Comparison of ENCODE assay signal across 9 cellular contexts in the genomic region with DNA sequence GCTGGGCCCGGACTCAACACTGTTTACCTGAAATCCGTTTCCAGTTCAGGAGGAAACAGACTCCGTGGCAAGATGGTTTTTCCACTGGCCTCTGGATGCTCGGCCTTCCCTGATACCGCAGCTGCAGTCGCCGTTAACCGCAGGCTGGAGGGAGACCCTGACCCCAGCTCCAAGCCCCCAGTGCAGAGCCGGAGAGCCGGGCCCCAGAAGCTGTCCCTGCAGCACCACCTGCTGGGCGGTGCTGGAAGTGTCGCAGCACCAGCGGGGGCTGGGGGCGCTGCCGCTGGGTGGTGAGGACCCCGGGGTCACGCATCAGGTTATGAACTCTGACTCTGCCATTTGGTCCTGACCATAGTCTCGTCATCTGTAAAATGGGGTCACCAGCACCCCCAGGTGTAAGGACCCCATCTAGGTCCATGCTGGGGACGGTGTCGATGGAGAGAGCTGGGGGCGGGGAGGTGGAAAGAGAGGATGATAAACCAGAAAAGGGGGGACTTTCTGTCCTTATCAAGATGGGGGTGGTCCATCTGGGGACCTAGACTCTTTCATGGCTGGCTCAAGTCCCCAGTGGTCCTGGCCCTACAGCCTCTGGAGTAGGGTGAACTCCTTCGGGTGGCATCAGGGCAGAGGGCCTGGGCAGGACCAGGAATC. TPM values are rescaled to one million over a fixed set of nuclear protein-coding genes. Genes with fewer than 3 reads are reported as not detected.
DNase-seq lines count a peak whose midpoint lies in the region; ATAC-seq and TF ChIP-seq lines count a peak whose summit lies in the region.
"Had no signal": no experiment of that assay in that cellular context is flagged by ENCODE, and none has a peak within 500 bp of the region (broad histone marks: within the 10 kb centered on the region; RNA-seq: fewer than 3 reads in every experiment).

No MANE protein-coding gene starts in this region.

- no peak overlapping the region for H3K4me3 Mint-ChIP-seq in CD8-positive, alpha-beta T cell
- H3K4me3 Mint-ChIP-seq in activated T-cell treated with anti-CD3 and anti-CD28 coated beads, Interleukin-2, amount 50 U/mL, for 4 hours: no peak overlapping the region

- ATAC-seq in CD8-positive, alpha-beta T cell: peak; percentile 51
- ATAC-seq in activated T-cell treated with anti-CD3 and anti-CD28 coated beads, Interleukin-2, amount 50 U/mL, for 4 hours: peak in 1 of 2 donors; percentile 43
- ATAC-seq in Right ventricle myocardium superior (ENCODE audit: poor library complexity) (peak; percentile 69), HG03280 (IDR thresholded peaks at IDR 0.05; ENCODE audit: unreplicated experiment) (no peak)

- peak; percentile 91 for TF ChIP-seq RAD21 in Ishikawa (IDR thresholded peaks at IDR 0.05; ENCODE audit: low read depth)

- no peak overlapping the region for H3K27ac Mint-ChIP-seq in CD8-positive, alpha-beta T cell

- H3K9me3 ChIP-seq in CD8-positive, alpha-beta T cell (ENCODE audit: low read length): peaks cover 6% of the 10 kb centered on the region

- peaks cover 8% of the 10 kb centered on the region for H3K9me3 Mint-ChIP-seq in CD8-positive, alpha-beta T cell
- H3K9me3 Mint-ChIP-seq in activated T-cell treated with anti-CD3 and anti-CD28 coated beads, Interleukin-2, amount 50 U/mL, for 4 hours: peaks cover 12% of the 10 kb centered on the region

- peak; percentile 77 for TF ChIP-seq CTCF in CD8-positive, alpha-beta T cell (IDR thresholded peaks at IDR 0.05)

- H3K4me3 ChIP-seq in CD8-positive, alpha-beta T cell (ENCODE audit: low read depth, low read length): no peak overlapping the region

- CTCF ChIA-PET in CD8-positive, alpha-beta T cell (lab: Charles Lee): interaction anchor here (1.3 to 4.1 kb wide), 3 partner anchors 72 to 163 kb away, joined by 4 to 61 read pairs (median 14); no protein-coding TSS in a partner anchor

- intact Hi-C loops in CD8-positive, alpha-beta T cell (cut with DNase I, micrococcal nuclease): loop anchor here in 1 of 2 experiments (1.0 to 5.0 kb wide), 4 partner anchors 73 to 325 kb away; no protein-coding TSS in a partner anchor
- intact Hi-C loops in Right ventricle myocardium superior (cut with DNase I): loop anchor here (1.0 kb wide), 1 partner anchor 73 kb away; no protein-coding TSS in a partner anchor

- H3K36me3 ChIP-seq in CD8-positive, alpha-beta T cell (ENCODE audit: insufficient read depth, low read length): no peaks in the 10 kb centered on the region

- no peaks in the 10 kb centered on the region for H3K36me3 Mint-ChIP-seq in CD8-positive, alpha-beta T cell
- no peaks in the 10 kb centered on the region for H3K36me3 Mint-ChIP-seq in activated T-cell treated with anti-CD3 and anti-CD28 coated beads, Interleukin-2, amount 50 U/mL, for 4 hours (ENCODE audit: insufficient read depth)

- H3K27me3 ChIP-seq in CD8-positive, alpha-beta T cell (ENCODE audit: insufficient read depth, low read length): no peaks in the 10 kb centered on the region

- peak in 5 of 7 experiments; percentile 6 to 58 (median 26) for DNase-seq in CD8-positive, alpha-beta T cell
- peak; percentile 27 for DNase-seq in activated T-cell treated with anti-CD3 and anti-CD28 coated beads, Interleukin-2, amount 50 U/mL, for 4 hours
- no peak for DNase-seq in Right ventricle myocardium superior
- DNase-seq in stimulated activated CD4-positive, alpha-beta T cell treated with anti-CD3 and anti-CD28 coated beads, Interleukin-2, amount 100 ng/mL, for 4 hours (ENCODE audit: low read depth): peak; percentile 9
- DNase-seq in RPMI8226: no peak
- DNase-seq in H4 (ENCODE audit: low spot score): no peak

- H3K27me3 Mint-ChIP-seq in CD8-positive, alpha-beta T cell (ENCODE audit: low read depth): peaks cover 14% of the 10 kb centered on the region
- H3K27me3 Mint-ChIP-seq in activated T-cell treated with anti-CD3 and anti-CD28 coated beads, Interleukin-2, amount 50 U/mL, for 4 hours (ENCODE audit: low read depth): peaks cover 27% of the 10 kb centered on the region

- POLR2A ChIA-PET in CD8-positive, alpha-beta T cell (lab: Charles Lee): no interaction called here

- no peak overlapping the region for H3K27ac ChIP-seq in CD8-positive, alpha-beta T cell (ENCODE audit: low read depth, low read length)
- H3K27ac ChIP-seq: epithelial cell of prostate had no signal

- H3K4me1 Mint-ChIP-seq in CD8-positive, alpha-beta T cell (ENCODE audit: low read depth): peaks cover 3% of the 10 kb centered on the region
- H3K4me1 Mint-ChIP-seq in activated T-cell treated with anti-CD3 and anti-CD28 coated beads, Interleukin-2, amount 50 U/mL, for 4 hours (ENCODE audit: low read depth): no peaks in the 10 kb centered on the region

- no peak for TF ChIP-seq EP300 in Ishikawa (IDR thresholded peaks at IDR 0.05; ENCODE audit: borderline replicate concordance)

- no peaks in the 10 kb centered on the region for H3K4me1 ChIP-seq in CD8-positive, alpha-beta T cell (ENCODE audit: insufficient read depth, low read length)

TF ChIP-seq in Ishikawa, 13 proteins besides CTCF, POLR2A, EP300 and RAD21:
- TF ChIP-seq FOXM1 (IDR thresholded peaks at IDR 0.05; ENCODE audit: borderline replicate concordance, low read depth): no peak
- TF ChIP-seq, protein P1, sequence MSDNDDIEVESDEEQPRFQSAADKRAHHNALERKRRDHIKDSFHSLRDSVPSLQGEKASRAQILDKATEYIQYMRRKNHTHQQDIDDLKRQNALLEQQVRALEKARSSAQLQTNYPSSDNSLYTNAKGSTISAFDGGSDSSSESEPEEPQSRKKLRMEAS (IDR thresholded peaks at IDR 0.05): no peak
- no peak for TF ChIP-seq NFIC (IDR thresholded peaks at IDR 0.05)
- TF ChIP-seq ZBTB7A (IDR thresholded peaks at IDR 0.05; ENCODE audit: low read depth): peak; percentile 95
- no peak for TF ChIP-seq TAF1 (IDR thresholded peaks at IDR 0.05; ENCODE audit: low read depth)
- no peak for TF ChIP-seq EGR1 (IDR thresholded peaks at IDR 0.05)
- no peak for TF ChIP-seq YY1 (IDR thresholded peaks at IDR 0.05; ENCODE audit: low read depth)
- TF ChIP-seq CREB1 (IDR thresholded peaks at IDR 0.05; ENCODE audit: low read depth): no peak
- TF ChIP-seq TEAD4 (IDR thresholded peaks at IDR 0.05): no peak

RNA-seq across cellular contexts. Expression of a gene that starts 20.8 kb away (rescaled TPM):
- not detected for total RNA-seq in CD8-positive, alpha-beta T cell
- not detected for total RNA-seq in activated T-cell treated with anti-CD3 and anti-CD28 coated beads, Interleukin-2, amount 50 U/mL, for 4 hours
- 1.5 TPM for total RNA-seq in Right ventricle myocardium superior
- not detected in 2 replicates for total RNA-seq in H4 (2014; rRNA removed; shearing (Covaris generic))

Comparison
In these comparisons a context has a peak if more than half of its experiments do, and no peak if none do; other contexts are left out.
1. DNase-seq: peak in CD8-positive, alpha-beta T cell (5 of 7), activated T-cell treated with anti-CD3 and anti-CD28 coated beads, Interleukin-2, amount 50 U/mL, for 4 hours (single experiment) and stimulated activated CD4-positive, alpha-beta T cell treated with anti-CD3 and anti-CD28 coated beads, Interleukin-2, amount 100 ng/mL, for 4 hours (single experiment); none in Right ventricle myocardium superior (single experiment), RPMI8226 (single experiment) and H4 (single experiment).